In the genomic region with DNA sequence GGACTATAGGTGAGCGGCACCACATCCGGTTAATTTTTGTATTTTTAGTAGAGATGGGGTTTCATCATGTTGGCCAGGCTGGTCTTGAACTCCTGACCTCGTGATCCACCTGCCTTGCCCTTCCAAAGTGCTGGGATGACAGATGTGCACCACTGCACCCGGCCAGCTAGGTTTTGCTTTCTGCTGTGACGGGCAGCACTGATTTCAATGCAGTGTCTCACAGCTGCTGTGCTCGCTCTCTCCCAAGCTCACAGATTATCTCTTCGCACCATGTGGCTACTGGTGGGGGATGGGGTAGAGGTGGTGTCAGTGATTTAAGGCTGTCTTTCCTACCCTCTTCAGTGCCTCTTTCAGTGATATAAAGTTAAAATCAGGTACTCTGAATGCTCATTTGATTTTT, we compare ENCODE assay signal across 1 cellular context.
TF ChIP-seq lines count a peak whose summit lies in the region.

No MANE protein-coding gene starts in this region.

TF ChIP-seq in K562, 482 proteins besides CTCF, POLR2A, EP300 and RAD21:
- TF ChIP-seq HDAC1 (IDR thresholded peaks at IDR 0.05) (no peak), KDM1A (IDR thresholded peaks at IDR 0.05) (peak in 1 of 2 experiments; percentile 22; a peak in 1 of 4 replicates), CEBPG (CRISPR knock-in tag; IDR thresholded peaks at IDR 0.05) (no peak), CEBPG (tag; conservative IDR thresholded peaks at IDR 0.05 in 1 of 2, IDR thresholded peaks at IDR 0.05 in 1 of 2) (no peak), STAT5B (CRISPR knock-in tag; IDR thresholded peaks at IDR 0.05) (no peak), CGGBP1 (CRISPR knock-in tag; IDR thresholded peaks at IDR 0.05) (no peak), EP400 (IDR thresholded peaks at IDR 0.05) (no peak), NEUROD1 (IDR thresholded peaks at IDR 0.05; ENCODE audit: borderline replicate concordance, low read depth, low read length, partially characterized antibody) (no peak), TAF9B (IDR thresholded peaks at IDR 0.05; ENCODE audit: partially characterized antibody) (no peak), TCF3 (CRISPR knock-in tag; IDR thresholded peaks at IDR 0.05) (peak; percentile 44; the same call in 1 of the 2 replicates), NFRKB (IDR thresholded peaks at IDR 0.05; ENCODE audit: low read depth) (no peak), BCL6 (CRISPR knock-in tag; IDR thresholded peaks at IDR 0.05) (no peak), CBFA2T3 (IDR thresholded peaks at IDR 0.05) (peak; percentile 54), ZZZ3 (IDR thresholded peaks at IDR 0.05) (no peak), CBFA2T2 (conservative IDR thresholded peaks at IDR 0.05) (peak; percentile 14; the same call in 1 of the 2 replicates), RCOR1 (IDR thresholded peaks at IDR 0.05; ENCODE audit: borderline replicate concordance in 1 of 2, low read depth in 2 of 2, low read length in 2 of 2) (0 out of 4 replicates have a peak, but pooled peaks of 1 of the 2 experiments have one; percentile 29), EZH2 (IDR thresholded peaks at IDR 0.05; ENCODE audit: borderline replicate concordance, low read depth, low read length) (no peak), CEBPB (tag; IDR thresholded peaks at IDR 0.05) (no peak)
- TF ChIP-seq, protein P1, sequence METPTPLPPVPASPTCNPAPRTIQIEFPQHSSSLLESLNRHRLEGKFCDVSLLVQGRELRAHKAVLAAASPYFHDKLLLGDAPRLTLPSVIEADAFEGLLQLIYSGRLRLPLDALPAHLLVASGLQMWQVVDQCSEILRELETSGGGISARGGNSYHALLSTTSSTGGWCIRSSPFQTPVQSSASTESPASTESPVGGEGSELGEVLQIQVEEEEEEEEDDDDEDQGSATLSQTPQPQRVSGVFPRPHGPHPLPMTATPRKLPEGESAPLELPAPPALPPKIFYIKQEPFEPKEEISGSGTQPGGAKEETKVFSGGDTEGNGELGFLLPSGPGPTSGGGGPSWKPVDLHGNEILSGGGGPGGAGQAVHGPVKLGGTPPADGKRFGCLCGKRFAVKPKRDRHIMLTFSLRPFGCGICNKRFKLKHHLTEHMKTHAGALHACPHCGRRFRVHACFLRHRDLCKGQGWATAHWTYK (CRISPR knock-in tag; IDR thresholded peaks at IDR 0.05) = no peak
